In the genomic region with DNA sequence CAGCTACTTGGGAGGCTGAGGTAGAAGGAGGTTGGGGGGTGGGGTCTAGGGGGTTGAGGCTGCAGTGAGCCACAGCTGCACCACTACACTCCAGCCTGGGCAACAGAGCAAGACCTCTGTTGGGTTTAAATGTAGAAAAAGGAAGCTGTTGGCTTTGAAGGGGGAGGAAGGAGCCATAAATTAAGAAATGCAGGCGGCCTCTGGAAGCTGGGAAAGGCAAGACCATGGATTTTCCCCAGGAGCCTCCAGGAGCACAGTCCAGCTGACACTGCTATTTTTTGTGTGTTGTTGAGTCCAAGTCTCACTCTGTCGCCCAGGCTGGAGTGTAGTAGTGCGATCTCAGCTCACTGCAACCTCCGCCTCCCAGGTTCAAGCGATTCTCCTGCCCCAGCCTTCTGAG, we compare ENCODE assay signal across 23 cellular contexts. TPM values are rescaled to one million over a fixed set of nuclear protein-coding genes. Genes with fewer than 3 reads are reported as not detected.
DNase-seq lines count a peak whose midpoint lies in the region; ATAC-seq, FAIRE-seq and TF ChIP-seq lines count a peak whose summit lies in the region.
"Had no signal": no experiment of that assay in that cellular context is flagged by ENCODE, and none has a peak within 500 bp of the region (broad histone marks: within the 10 kb centered on the region; RNA-seq: fewer than 3 reads in every experiment).

No MANE protein-coding gene starts in this region.

- peak overlapping the region; percentile 55 for H3K27ac Mint-ChIP-seq in T-helper 1 cell treated with Interleukin-12 subunit alpha and Interleukin-12 subunit beta and Interleukin-4 antibody, amounts not matched to agents 30 μg/mL and 1 μg/mL, for 36 hours
- H3K27ac Mint-ChIP-seq: activated T-helper 1 cell treated with anti-CD3 and anti-CD28 coated beads, Interleukin-12 subunit alpha, Interleukin-12 subunit beta, Interleukin-2, Interleukin-4 antibody, amounts not matched to agents 30 ng/mL and 10 ng/mL and 1 ng/mL, durations not matched to agents 14 hours and 24 hours and 36 hours had no signal

- CTCF ChIA-PET in HepG2 (lab: Yijun Ruan, JAX; ENCODE audit: low intra/inter-chr PET ratio, low total read pairs) = no interaction called here

- no peak overlapping the region for H3K27ac ChIP-seq in HepG2 (ENCODE audit: extremely low read length, insufficient read depth, low read length)
- H3K27ac ChIP-seq in right lobe of liver = no peak overlapping the region
- peak overlapping the region; percentile 27 for H3K27ac ChIP-seq in vagina
- H3K27ac ChIP-seq: 22Rv1, Peyer's patch had no signal

- TF ChIP-seq EP300 in HepG2 (IDR thresholded peaks at IDR 0.05; ENCODE audit: low read depth in 2 of 2, low read length in 2 of 2) (no peak), HepG2 (CRISPR knock-in tag; IDR thresholded peaks at IDR 0.05; ENCODE audit: borderline replicate concordance) (no peak)

- TF ChIP-seq POLR2A in HepG2 (IDR thresholded peaks at IDR 0.05; ENCODE audit: insufficient read depth in 1 of 2, low read depth in 2 of 2, low read length in 2 of 2) (no peak), right lobe of liver (IDR thresholded peaks at IDR 0.05) (no peak), vagina (IDR thresholded peaks at IDR 0.05) (no peak)

- POLR2A ChIA-PET in HepG2 (lab: Yijun Ruan, JAX) = no interaction called here

- ATAC-seq in HepG2 (no peak), right lobe of liver (no peak)
- ATAC-seq: WTC11 had no signal

- TF ChIP-seq CTCF in HepG2 (CRISPR knock-in tag; IDR thresholded peaks at IDR 0.05) (no peak), right lobe of liver (IDR thresholded peaks at IDR 0.05) (no peak), vagina (IDR thresholded peaks at IDR 0.05) (no peak)

- FAIRE-seq in HepG2 (lab: Jason Lieb, UNC) = no peak
- FAIRE-seq: G401.6, urothelium cell line had no signal

- in situ Hi-C loops in HepG2 (cut with HindIII; ENCODE audit: extremely low pct_ligation_motif_present, low pct_unique_long_range_greater_than_20kb) = no loop called here

- no peak overlapping the region for H3K9ac ChIP-seq in HepG2 (ENCODE audit: insufficient read depth, low read depth, low read length)

- H3K36me3 ChIP-seq in HepG2 (replicated peaks in 1 of 2; ENCODE audit: control insufficient read depth in 1 of 2, insufficient read depth in 2 of 2, low read length in 2 of 2) (peaks cover 0 to 12% of the 10 kb centered on the region in 2 experiments; a peak in 4 of 5 replicates), right lobe of liver (peaks cover 0 to 2% (median 0%) of the 10 kb centered on the region in 4 donors), vagina (peaks cover 0 to 8% of the 10 kb centered on the region in 2 donors)
- H3K36me3 ChIP-seq: Peyer's patch had no signal

- H3K4me2 ChIP-seq in HepG2 (ENCODE audit: low read depth, low read length) = no peak overlapping the region
- H3K4me2 ChIP-seq: GM23338, smooth muscle cell had no signal

- H3K4me1 ChIP-seq in HepG2 (ENCODE audit: insufficient read depth, low read length) (peaks cover 70% of the 10 kb centered on the region), right lobe of liver (no peaks in the 10 kb centered on the region), vagina (peaks cover 59% of the 10 kb centered on the region)

- intact Hi-C loops in HepG2 (cut with micrococcal nuclease; ENCODE audit: unreplicated experiment) = no loop called here
- intact Hi-C loops in right lobe of liver (cut with DNase I) = no loop called here
- intact Hi-C loops in vagina (cut with DNase I) = no loop called here

- peaks cover 92% of the 10 kb centered on the region for H3K79me2 ChIP-seq in HepG2 (ENCODE audit: insufficient read depth, low read length)

- no peaks in the 10 kb centered on the region for H3K27me3 Mint-ChIP-seq in T-helper 1 cell treated with Interleukin-12 subunit alpha and Interleukin-12 subunit beta and Interleukin-4 antibody, amounts not matched to agents 30 μg/mL and 1 μg/mL, for 36 hours (ENCODE audit: low read depth)

- TF ChIP-seq RAD21 in HepG2 (CRISPR knock-in tag; IDR thresholded peaks at IDR 0.05) = no peak

- H3K27me3 ChIP-seq in HepG2 (ENCODE audit: control insufficient read depth in 1 of 2, insufficient read depth in 2 of 2, low read length in 2 of 2) (no peaks in the 10 kb centered on the region), right lobe of liver (no peaks in the 10 kb centered on the region), vagina (no peaks in the 10 kb centered on the region)
- H3K27me3 ChIP-seq: Peyer's patch had no signal

- H4K20me1 ChIP-seq in HepG2 (ENCODE audit: insufficient read depth, low read length) = peaks cover 23% of the 10 kb centered on the region; the same call in 1 of the 2 replicates

- peaks cover 50% of the 10 kb centered on the region for H3K4me1 Mint-ChIP-seq in T-helper 1 cell treated with Interleukin-12 subunit alpha and Interleukin-12 subunit beta and Interleukin-4 antibody, amounts not matched to agents 30 μg/mL and 1 μg/mL, for 36 hours (ENCODE audit: low read depth)
- H3K4me1 Mint-ChIP-seq: mesothelial cell of epicardium had no signal

- H3K9me3 Mint-ChIP-seq in T-helper 1 cell treated with Interleukin-12 subunit alpha and Interleukin-12 subunit beta and Interleukin-4 antibody, amounts not matched to agents 30 μg/mL and 1 μg/mL, for 36 hours = no peaks in the 10 kb centered on the region
- H3K9me3 Mint-ChIP-seq: activated T-helper 1 cell treated with anti-CD3 and anti-CD28 coated beads, Interleukin-12 subunit alpha, Interleukin-12 subunit beta, Interleukin-2, Interleukin-4 antibody, amounts not matched to agents 30 ng/mL and 10 ng/mL and 1 ng/mL, durations not matched to agents 14 hours and 24 hours and 36 hours; GM23338; mesothelial cell of epicardium; WTC11 had no signal

- H3K4me3 ChIP-seq in HepG2 (replicated peaks in 1 of 3; ENCODE audit: insufficient read depth in 1 of 3, low read depth in 2 of 3, low read length in 3 of 3) = no peak overlapping the region
- no peak overlapping the region for H3K4me3 ChIP-seq in right lobe of liver
- no peak overlapping the region for H3K4me3 ChIP-seq in vagina
- H3K4me3 ChIP-seq: GM23338, Peyer's patch, smooth muscle cell had no signal

- H3K9me3 ChIP-seq in HepG2 (ENCODE audit: low read length) = no peaks in the 10 kb centered on the region
- no peaks in the 10 kb centered on the region for H3K9me3 ChIP-seq in right lobe of liver
- no peaks in the 10 kb centered on the region for H3K9me3 ChIP-seq in vagina
- H3K9me3 ChIP-seq: Peyer's patch had no signal

- DNase-seq in T-helper 1 cell (no peak), HepG2 (ENCODE audit: low spot score) (no peak), right lobe of liver (no peak), mesenteric fat pad (ENCODE audit: low spot score) (peak; percentile 59), vagina (ENCODE audit: extremely low spot score in 2 of 2) (no peak), AG08395 (ENCODE audit: low spot score) (no peak), cerebellar nuclear complex (lab: John Stamatoyannopoulos, UW) (no peak)
- DNase-seq: aorta; left cardiac atrium; NCI-H1417; NCI-H2107; NCI-H510A treated with DMSO at 0.1 percent for 48 hours; Peyer's patch; stimulated activated CD4-positive, alpha-beta T cell treated with anti-CD3 and anti-CD28 coated beads, Interleukin-4, amount 100 ng/mL, for 24 hours had no signal

- no peak overlapping the region for H3K4me3 Mint-ChIP-seq in T-helper 1 cell treated with Interleukin-12 subunit alpha and Interleukin-12 subunit beta and Interleukin-4 antibody, amounts not matched to agents 30 μg/mL and 1 μg/mL, for 36 hours
- H3K4me3 Mint-ChIP-seq: activated T-helper 1 cell treated with anti-CD3 and anti-CD28 coated beads, Interleukin-12 subunit alpha, Interleukin-12 subunit beta, Interleukin-2, Interleukin-4 antibody, amounts not matched to agents 30 ng/mL and 10 ng/mL and 1 ng/mL, durations not matched to agents 14 hours and 24 hours and 36 hours; GM23338; mesothelial cell of epicardium; WTC11 had no signal

- no TSS peak for BruUV-seq in HepG2 (replicated peaks; lab: Mats Ljungman, UMichigan)

- no peak overlapping the region for H2AFZ ChIP-seq in HepG2 (ENCODE audit: low read length)
- H2AFZ ChIP-seq: GM23338 had no signal

- peaks cover 22% of the 10 kb centered on the region for H3K36me3 Mint-ChIP-seq in T-helper 1 cell treated with Interleukin-12 subunit alpha and Interleukin-12 subunit beta and Interleukin-4 antibody, amounts not matched to agents 30 μg/mL and 1 μg/mL, for 36 hours (ENCODE audit: low read depth)
- H3K36me3 Mint-ChIP-seq: WTC11 had no signal

- over 99% methylated on average over 5 of the region's 5 CpGs for WGBS in HepG2 (ENCODE audit: low lambda C conversion rate)
- WGBS in right lobe of liver (ENCODE audit: insufficient coverage, low coverage, low lambda C conversion rate, missing lambda C conversion rate) = 90% methylated on average over 2 of the region's 5 CpGs

TF ChIP-seq in HepG2, 621 proteins besides CTCF, POLR2A, EP300 and RAD21 (continues in another document):
- TF ChIP-seq ZBTB38 (CRISPR knock-in tag; IDR thresholded peaks at IDR 0.05) = 0 out of 2 replicates have a peak, but pooled peaks have one; percentile 40
- TF ChIP-seq MAFF (IDR thresholded peaks at IDR 0.05; ENCODE audit: low read depth, low read length) = peak; percentile 14; the same call in 1 of the 2 replicates

RNA-seq across cellular contexts. Expression of gene LITAF, which starts 15.9 kb away (rescaled TPM):
- 141 and 186 TPM in 2 replicates for total RNA-seq in HepG2 (2016; rRNA removed; fragmentation: Illumina TruSeq; extraction: Trizol)
- total RNA-seq in HepG2 (2016; cell fraction: cytosol; rRNA removed; fragmentation: Illumina TruSeq; extraction: Trizol; ENCODE audit: low read depth) = 30.0 and 32.3 TPM in 2 replicates
- total RNA-seq in HepG2 (2016; cell fraction: insoluble cytoplasmic fraction; rRNA removed; fragmentation: Illumina TruSeq; extraction: Trizol) = 139 and 174 TPM in 2 replicates
- 118 and 119 TPM in 2 replicates for total RNA-seq in HepG2 (2016; cell fraction: membrane; rRNA removed; fragmentation: Illumina TruSeq; extraction: Trizol)
- total RNA-seq in HepG2 (2016; cell fraction: nucleus; rRNA removed; fragmentation: Illumina TruSeq; extraction: Trizol) = 60.6 and 72.1 TPM in 2 replicates
- 80.1 and 95.5 TPM in 2 replicates for polyA plus RNA-seq in HepG2 (2011; rRNA removed)
- polyA plus RNA-seq in HepG2 (2011; cell fraction: cytosol; rRNA removed) = 121 and 137 TPM in 2 replicates
- polyA plus RNA-seq in HepG2 (2011; cell fraction: nucleus; rRNA removed) = 61.9 and 67.8 TPM in 2 replicates
- 113 and 128 TPM in 2 replicates for polyA plus RNA-seq in HepG2 (2012)
- polyA plus RNA-seq in HepG2 (2016; cell fraction: cytosol; fragmentation: Illumina TruSeq; extraction: Trizol; ENCODE audit: low read depth) = 48.2 and 51.8 TPM in 2 replicates
- 322 and 369 TPM in 2 replicates for polyA plus RNA-seq in HepG2 (2016; cell fraction: insoluble cytoplasmic fraction; fragmentation: Illumina TruSeq; extraction: Trizol; ENCODE audit: low read depth)
- 139 and 153 TPM in 2 replicates for polyA plus RNA-seq in HepG2 (2016; cell fraction: membrane; fragmentation: Illumina TruSeq; extraction: Trizol; ENCODE audit: low read depth)
- 125 and 129 TPM in 2 replicates for polyA plus RNA-seq in HepG2 (2016; cell fraction: nucleus; fragmentation: Illumina TruSeq; extraction: Trizol; ENCODE audit: insufficient read depth, low read depth)
- 155 and 250 TPM in 2 replicates for polyA minus RNA-seq in HepG2 (2011; rRNA and poly(A)+ RNA removed; ENCODE audit: low replicate concordance)
- 71.1 and 86.5 TPM in 2 replicates for polyA minus RNA-seq in HepG2 (2011; cell fraction: cytosol; rRNA and poly(A)+ RNA removed)
- 45.8 and 58.4 TPM in 2 replicates for polyA minus RNA-seq in HepG2 (2011; cell fraction: nucleus; rRNA and poly(A)+ RNA removed)
- 100 to 1,000 TPM in 1 of 6 experiments, 10 to 100 TPM in 5; 43.7 to 148 (median 59.1) TPM for total RNA-seq in right lobe of liver
- 191 TPM for total RNA-seq in mesenteric fat pad
- total RNA-seq in vagina = 111 TPM
